ENCODE assay signal across 8 cellular contexts in genomic region chr7:98496618-98497017, GRCh38.
"Had no signal": no experiment of that assay in that cellular context is flagged by ENCODE, and none has a peak within 500 bp of the region (broad histone marks: within the 10 kb centered on the region; RNA-seq: fewer than 3 reads in every experiment).

No MANE protein-coding gene starts in this region.

- H3K4me3 ChIP-seq: GM12878 had no signal

- DNase-seq: GDM1, GF-D8 had no signal

- ATAC-seq: GM12878 had no signal

- FAIRE-seq: G401.6, GM12878, GM12891, GM12892, GM18507, GM19239 had no signal
